Comparison of ENCODE assay signal across 12 cellular contexts in genomic region chr15:39511000-39511914, GRCh38.
DNase-seq lines count a peak whose midpoint lies in the region; ATAC-seq and TF ChIP-seq lines count a peak whose summit lies in the region.
"Had no signal": no experiment of that assay in that cellular context is flagged by ENCODE, and none has a peak within 500 bp of the region (broad histone marks: within the 10 kb centered on the region; RNA-seq: fewer than 3 reads in every experiment).

No MANE protein-coding gene starts in this region.

- no peak for TF ChIP-seq CTCF in SK-N-SH (IDR thresholded peaks at IDR 0.05)
- no peak for TF ChIP-seq CTCF in neural progenitor cell (IDR thresholded peaks at IDR 0.05)
- no peak for TF ChIP-seq CTCF in endothelial cell (IDR thresholded peaks at IDR 0.05; ENCODE audit: unreplicated experiment)
- no peak for TF ChIP-seq CTCF in A673 (conservative IDR thresholded peaks at IDR 0.05; ENCODE audit: low read depth, low read length)

- peak; percentile 88 for DNase-seq in EL
- DNase-seq in SK-N-SH = no peak
- DNase-seq in glomerular visceral epithelial cell (ENCODE audit: extremely low spot score) = peak; percentile 76
- DNase-seq in pulmonary artery endothelial cell (ENCODE audit: low read depth, low spot score) = peak; percentile 32
- DNase-seq in neural progenitor cell (ENCODE audit: low spot score) = no peak
- DNase-seq in endothelial cell (ENCODE audit: low spot score) = no peak
- no peak for DNase-seq in A673 (ENCODE audit: low spot score)
- DNase-seq: activated T-cell treated with anti-CD3 and anti-CD28 coated beads, Interleukin-2, amount 50 U/mL, for 48 hours; GDM1; head of caudate nucleus; Peyer's patch had no signal

- H3K4me2 ChIP-seq in SK-N-SH (peak overlapping the region; percentile 66), neural progenitor cell (no peak overlapping the region)

- H2AFZ ChIP-seq in SK-N-SH (ENCODE audit: low read depth) (peak overlapping the region; percentile 94), neural progenitor cell (replicated peaks) (no peak overlapping the region)

- H3K27ac ChIP-seq in SK-N-SH (ENCODE audit: low read depth in 2 of 2, low read length in 1 of 2) = peak overlapping the region in 1 of 2 experiments; percentile 60; a peak in 2 of 4 replicates
- H3K27ac ChIP-seq in neural progenitor cell = no peak overlapping the region
- no peak overlapping the region for H3K27ac ChIP-seq in A673 (ENCODE audit: low read depth, low read length, poor library complexity, severe bottlenecking)

- H3K4me1 ChIP-seq in SK-N-SH (ENCODE audit: control insufficient read depth in 1 of 2, insufficient read depth in 2 of 2, low read depth in 1 of 2, low read length in 1 of 2) (peaks cover 5 to 6% of the 10 kb centered on the region in 2 experiments; a peak in 1 of 4 replicates), neural progenitor cell (no peaks in the 10 kb centered on the region), A673 (ENCODE audit: insufficient read depth, low read length, poor library complexity, severe bottlenecking) (no peaks in the 10 kb centered on the region)
- H3K4me1 ChIP-seq: Peyer's patch had no signal

- TF ChIP-seq EP300 in SK-N-SH (IDR thresholded peaks at IDR 0.05; ENCODE audit: borderline replicate concordance in 1 of 2, low read depth in 1 of 2, low read length in 1 of 2) = no peak

- H3K4me1 Mint-ChIP-seq in neural progenitor cell = no peaks in the 10 kb centered on the region
- H3K4me1 Mint-ChIP-seq in endothelial cell (ENCODE audit: unreplicated experiment) = peaks cover 7% of the 10 kb centered on the region

- CTCF ChIA-PET in SK-N-SH (lab: Yijun Ruan, JAX) (interaction anchor here (1.1 kb wide), 2 partner anchors 13 to 15 kb away, joined by 3 to 4 read pairs; no protein-coding TSS in a partner anchor), A673 (lab: Charles Lee) (no interaction called here)

- peaks cover 5% of the 10 kb centered on the region for H3F3A ChIP-seq in SK-N-SH (replicated peaks; ENCODE audit: insufficient read depth)
- no peaks in the 10 kb centered on the region for H3F3A ChIP-seq in neural progenitor cell (ENCODE audit: low read depth)

- H3K9me2 ChIP-seq in SK-N-SH = no peaks in the 10 kb centered on the region

- no peak for TF ChIP-seq RAD21 in SK-N-SH (IDR thresholded peaks at IDR 0.05; ENCODE audit: low read length)

- POLR2A ChIA-PET in SK-N-SH (lab: Yijun Ruan, JAX) = no interaction called here
- POLR2A ChIA-PET in A673 (lab: Charles Lee; ENCODE audit: low non-redundant PET) = interaction anchor here (0.7 kb wide), 1 partner anchor 466 kb away, joined by 4 read pairs; no protein-coding TSS in a partner anchor

- H3K27me3 Mint-ChIP-seq in neural progenitor cell (ENCODE audit: insufficient read depth, low read depth) = no peaks in the 10 kb centered on the region
- peaks cover 5% of the 10 kb centered on the region for H3K27me3 Mint-ChIP-seq in endothelial cell (ENCODE audit: unreplicated experiment)

- H3K27ac Mint-ChIP-seq in neural progenitor cell (no peak overlapping the region), endothelial cell (ENCODE audit: unreplicated experiment) (no peak overlapping the region)

- peak overlapping the region in 1 of 2 experiments; percentile 38; a peak in 1 of 4 replicates for H3K4me3 ChIP-seq in SK-N-SH (ENCODE audit: low read depth in 2 of 2, low read length in 1 of 2)
- H3K4me3 ChIP-seq in neural progenitor cell = no peak overlapping the region
- H3K4me3 ChIP-seq in A673 (ENCODE audit: low read depth, low read length, poor library complexity, severe bottlenecking) = no peak overlapping the region
- H3K4me3 ChIP-seq: Peyer's patch had no signal

- no peaks in the 10 kb centered on the region for H3K79me2 ChIP-seq in SK-N-SH (ENCODE audit: insufficient read depth)
- H3K79me2 ChIP-seq in neural progenitor cell (ENCODE audit: low read depth) = no peaks in the 10 kb centered on the region

- BruUV-seq in A673 (replicated peaks; lab: Mats Ljungman, UMichigan) = no TSS peak

- H3K4me3 Mint-ChIP-seq in neural progenitor cell = no peak overlapping the region
- no peak overlapping the region for H3K4me3 Mint-ChIP-seq in endothelial cell (ENCODE audit: unreplicated experiment)

- H3K9me3 ChIP-seq in SK-N-SH (no peaks in the 10 kb centered on the region), neural progenitor cell (ENCODE audit: low read depth) (no peaks in the 10 kb centered on the region), A673 (ENCODE audit: low read depth, low read length, poor library complexity, severe bottlenecking) (peaks cover 5% of the 10 kb centered on the region)

- H3K9me3 Mint-ChIP-seq in neural progenitor cell = peaks cover 9% of the 10 kb centered on the region
- peaks cover 4% of the 10 kb centered on the region for H3K9me3 Mint-ChIP-seq in endothelial cell (ENCODE audit: unreplicated experiment)

- intact Hi-C loops in A673 (cut with micrococcal nuclease; ENCODE audit: unreplicated experiment) = no loop called here

- peak overlapping the region; percentile 34; the same call in 1 of the 2 replicates for H3K9ac ChIP-seq in SK-N-SH
- H3K9ac ChIP-seq in neural progenitor cell = no peak overlapping the region

- WGBS in SK-N-SH (ENCODE audit: low lambda C conversion rate) = 44% methylated on average over 12 of the region's 14 CpGs

- H3K36me3 Mint-ChIP-seq in neural progenitor cell (no peaks in the 10 kb centered on the region), endothelial cell (ENCODE audit: low read depth, unreplicated experiment) (no peaks in the 10 kb centered on the region)

- ATAC-seq in HG03460 (IDR thresholded peaks at IDR 0.05; ENCODE audit: unreplicated experiment) = no peak

- H4K20me1 ChIP-seq in SK-N-SH (ENCODE audit: insufficient read depth) = no peaks in the 10 kb centered on the region
- no peaks in the 10 kb centered on the region for H4K20me1 ChIP-seq in neural progenitor cell (ENCODE audit: low read depth)

- no peaks in the 10 kb centered on the region for H3K27me3 ChIP-seq in SK-N-SH (ENCODE audit: insufficient read depth)
- H3K27me3 ChIP-seq in neural progenitor cell = no peaks in the 10 kb centered on the region
- H3K27me3 ChIP-seq in A673 (replicated peaks; ENCODE audit: insufficient read depth, low read depth, low read length, poor library complexity) = peaks cover 45% of the 10 kb centered on the region
- H3K27me3 ChIP-seq: Peyer's patch had no signal

- H3K36me3 ChIP-seq in SK-N-SH (replicated peaks in 1 of 2; ENCODE audit: control insufficient read depth in 1 of 2, insufficient read depth in 2 of 2, low read length in 1 of 2) = no peaks in the 10 kb centered on the region
- H3K36me3 ChIP-seq in neural progenitor cell = no peaks in the 10 kb centered on the region
- H3K36me3 ChIP-seq in A673 (ENCODE audit: insufficient read depth, low read length, poor library complexity, severe bottlenecking) = no peaks in the 10 kb centered on the region
- H3K36me3 ChIP-seq: Peyer's patch had no signal

TF ChIP-seq in SK-N-SH, 30 proteins besides CTCF, POLR2A, EP300 and RAD21 (continues in another document):
- TF ChIP-seq PBX3 (IDR thresholded peaks at IDR 0.05) = peak; percentile 65; the same call in 1 of the 2 replicates
- no peak for TF ChIP-seq RFX5 (IDR thresholded peaks at IDR 0.05; ENCODE audit: low read length)
- peak; percentile 66; the same call in 1 of the 2 replicates for TF ChIP-seq FOSL2 (IDR thresholded peaks at IDR 0.05; ENCODE audit: borderline replicate concordance, low read depth)
- no peak for TF ChIP-seq SIN3A (IDR thresholded peaks at IDR 0.05; ENCODE audit: borderline replicate concordance, low read depth, low read length)
- TF ChIP-seq YY1 (IDR thresholded peaks at IDR 0.05; ENCODE audit: low read depth) = no peak
- no peak for TF ChIP-seq MXI1 (IDR thresholded peaks at IDR 0.05; ENCODE audit: low read depth, low read length)
- peak; percentile 44; the same call in 1 of the 2 replicates for TF ChIP-seq JUND (IDR thresholded peaks at IDR 0.05)
- no peak for TF ChIP-seq USF2 (IDR thresholded peaks at IDR 0.05; ENCODE audit: borderline replicate concordance, low read depth, low read length)
- peak; percentile 56 for TF ChIP-seq TCF12 (IDR thresholded peaks at IDR 0.05)
- no peak for TF ChIP-seq GATA2 (CRISPR knock-in tag; IDR thresholded peaks at IDR 0.05)
- TF ChIP-seq EZH2phosphoT487 (IDR thresholded peaks at IDR 0.05; ENCODE audit: borderline replicate concordance, low read depth) = no peak
- no peak for TF ChIP-seq FOXM1 (IDR thresholded peaks at IDR 0.05; ENCODE audit: low read depth)
- no peak for TF ChIP-seq CHD2 (IDR thresholded peaks at IDR 0.05; ENCODE audit: low read length, partially characterized antibody)
- TF ChIP-seq ZBTB33 (IDR thresholded peaks at IDR 0.05; ENCODE audit: borderline replicate concordance, low read depth) = no peak

Comparison
In these comparisons a context has a peak if more than half of its experiments do, and no peak if none do; other contexts are left out.
1. DNase-seq: peak in EL (single experiment), glomerular visceral epithelial cell (single experiment) and pulmonary artery endothelial cell (single experiment); none in SK-N-SH (single experiment), neural progenitor cell (single experiment), endothelial cell (single experiment) and A673 (single experiment).